24 cellular contexts compared by ENCODE assay signal in genomic region chr10:73551515-73551914, GRCh38.
"Had no signal": no experiment of that assay in that cellular context is flagged by ENCODE, and none has a peak within 500 bp of the region (broad histone marks: within the 10 kb centered on the region; RNA-seq: fewer than 3 reads in every experiment).

No MANE protein-coding gene starts in this region.

- ATAC-seq: effector memory CD8-positive, alpha-beta T cell; left colon; left ventricle myocardium superior; natural killer cell treated with Interleukin-12 subunit alpha and Interleukin-12 subunit beta and Interleukin-15 and Interleukin-18, amount 100 ng/mL, for 72 hours; sciatic nerve had no signal

- H3K9ac ChIP-seq: neural progenitor cell, parathyroid adenoma had no signal

- H3K4me1 ChIP-seq: esophagus squamous epithelium, parathyroid adenoma had no signal

- H3K36me3 ChIP-seq: prostate gland, tibial artery had no signal

- H3K9me3 ChIP-seq: esophagus squamous epithelium, prostate gland, suprapubic skin, tibial artery had no signal

- H3K4me2 ChIP-seq: hepatocyte, neural progenitor cell had no signal

- H3K27ac ChIP-seq: epithelial cell of prostate, esophagus squamous epithelium, hepatocyte, parathyroid adenoma, prostate gland, skin epidermis, suprapubic skin, tibial artery had no signal

- FAIRE-seq: kidney had no signal

- H3K79me2 ChIP-seq: parathyroid adenoma had no signal

- H2AFZ ChIP-seq: hepatocyte, neural progenitor cell, parathyroid adenoma had no signal

- H3K4me3 ChIP-seq: esophagus squamous epithelium, hepatocyte, lung, neural progenitor cell, prostate gland, skin epidermis, suprapubic skin, tibial artery had no signal

- H3K27me3 ChIP-seq: esophagus squamous epithelium, hepatocyte, neural progenitor cell, suprapubic skin, tibial artery had no signal

- DNase-seq: central memory CD4-positive, alpha-beta T cell; cortex of kidney; effector memory CD8-positive, alpha-beta T cell; esophagus squamous epithelium; foreskin fibroblast; head of caudate nucleus; kidney; left colon; left ventricle myocardium superior; mesenchymal stem cell; midbrain; retina; stimulated activated naive CD4-positive, alpha-beta T cell treated with Interleukin-2 at 50 U/mL for 16 hours; tibial artery had no signal
